In genomic region chr1:161082483-161082882, GRCh38 we compare ENCODE assay signal across 25 cellular contexts. TPM values are rescaled to one million over a fixed set of nuclear protein-coding genes. Genes with fewer than 3 reads are reported as not detected.
DNase-seq lines count a peak whose midpoint lies in the region; ATAC-seq and TF ChIP-seq lines count a peak whose summit lies in the region.
"Had no signal": no experiment of that assay in that cellular context is flagged by ENCODE, and none has a peak within 500 bp of the region (broad histone marks: within the 10 kb centered on the region; RNA-seq: fewer than 3 reads in every experiment).

No MANE protein-coding gene starts in this region.

- 59 to 64% methylated on average over 2 of the region's 2 CpGs for WGBS in body of pancreas, 2 donors

- H3K9me3 ChIP-seq in Caco-2 (no peaks in the 10 kb centered on the region), body of pancreas (no peaks in the 10 kb centered on the region)
- H3K9me3 ChIP-seq: spleen had no signal

- no peak overlapping the region for H3K4me3 Mint-ChIP-seq in Caco-2 (ENCODE audit: unreplicated experiment)
- H3K4me3 Mint-ChIP-seq: activated B cell treated with CpG ODN at 0.5 μM for 24 hours; activated CD4-positive, alpha-beta memory T cell treated with anti-CD3 and anti-CD28 coated beads for 36 hours; nephron progenitor cell; T-helper 2 cell treated with Interferon-gamma antibody and Interleukin-4, amounts not matched to agents 5 μg/mL and 100 μg/mL, for 36 hours had no signal

- H3K27me3 Mint-ChIP-seq in Caco-2 (ENCODE audit: insufficient read depth, unreplicated experiment), result no peaks in the 10 kb centered on the region
- H3K27me3 Mint-ChIP-seq: activated CD4-positive, alpha-beta memory T cell treated with anti-CD3 and anti-CD28 coated beads for 36 hours had no signal

- H3K4me3 ChIP-seq in Caco-2 (ENCODE audit: low read depth, low read length) (no peak overlapping the region), body of pancreas (no peak overlapping the region), skin epidermis (no peak overlapping the region)
- H3K4me3 ChIP-seq: spleen had no signal

- H3K27ac ChIP-seq in body of pancreas, result peak overlapping the region; percentile 70 to 84 (median 82)
- H3K27ac ChIP-seq in skin epidermis, result peak overlapping the region in 20 of 21 experiments; percentile 51 to 91 (median 77)

- no peak for ATAC-seq in body of pancreas
- ATAC-seq in GM21381 (IDR thresholded peaks at IDR 0.05; ENCODE audit: unreplicated experiment), result no peak

- no peak for TF ChIP-seq POLR2A in body of pancreas (IDR thresholded peaks at IDR 0.05)

- H3K27me3 ChIP-seq in Caco-2 (replicated peaks; ENCODE audit: control insufficient read depth, insufficient read depth, low read length) (no peaks in the 10 kb centered on the region), body of pancreas (no peaks in the 10 kb centered on the region)

- no peaks in the 10 kb centered on the region for H3K36me3 ChIP-seq in Caco-2 (ENCODE audit: control insufficient read depth, insufficient read depth, low read length)
- H3K36me3 ChIP-seq in body of pancreas (replicated peaks in 1 of 2; ENCODE audit: insufficient read depth in 1 of 2, low read depth in 2 of 2), result no peaks in the 10 kb centered on the region
- H3K36me3 ChIP-seq: spleen had no signal

- intact Hi-C loops in Caco-2 (cut with micrococcal nuclease; ENCODE audit: unreplicated experiment), result no loop called here
- intact Hi-C loops in body of pancreas (cut with DNase I), result no loop called here

- BruUV-seq in Caco-2 (replicated peaks; lab: Mats Ljungman, UMichigan), result no TSS peak

- H3K36me3 Mint-ChIP-seq in Caco-2 (ENCODE audit: insufficient read depth, unreplicated experiment), result peaks cover 7% of the 10 kb centered on the region
- H3K36me3 Mint-ChIP-seq: activated CD4-positive, alpha-beta memory T cell treated with anti-CD3 and anti-CD28 coated beads for 36 hours had no signal

- peak overlapping the region; percentile 67 for H3K27ac Mint-ChIP-seq in Caco-2 (ENCODE audit: unreplicated experiment)
- H3K27ac Mint-ChIP-seq: activated B cell treated with CpG ODN at 0.5 μM for 24 hours; activated CD4-positive, alpha-beta memory T cell treated with anti-CD3 and anti-CD28 coated beads for 36 hours; nephron progenitor cell; T-helper 2 cell treated with Interferon-gamma antibody and Interleukin-4, amounts not matched to agents 5 μg/mL and 100 μg/mL, for 36 hours had no signal

- POLR2A ChIA-PET in Caco-2 (lab: Charles Lee), result no interaction called here

- TF ChIP-seq CTCF in Caco-2 (IDR thresholded peaks at IDR 0.05; ENCODE audit: insufficient read depth in 1 of 2, low read depth in 1 of 2, low read length in 1 of 2, severe bottlenecking in 1 of 2, unreplicated experiment in 1 of 2) (no peak), body of pancreas (IDR thresholded peaks at IDR 0.05) (no peak)

- DNase-seq in Caco-2 (no peak), body of pancreas (no peak), islet precursor cell (peak; percentile 72), HK-2 (ENCODE audit: unreplicated experiment) (no peak), activated gamma-delta T cell treated with Interleukin-2 at 50 U/mL for 16 hours (no peak), occipital lobe (lab: John Stamatoyannopoulos, UW) (no peak)
- DNase-seq: ACHN; activated B cell treated with CpG ODN at 0.5 μM for 24 hours; activated CD4-positive, alpha-beta memory T cell treated with anti-CD3 and anti-CD28 coated beads for 36 hours; activated T-cell treated with anti-CD3 and anti-CD28 coated beads for 4 hours; C1 segment of cervical spinal cord; KG1; left colon; midbrain; MV-4-11; NCI-H1694; NCI-H82; nephron progenitor cell; spleen; stimulated activated CD4-positive, alpha-beta T cell treated with anti-CD3 and anti-CD28 coated beads, Interleukin-4, amount 100 ng/mL, for 4 hours had no signal

- H3K4me1 Mint-ChIP-seq in Caco-2 (ENCODE audit: low read depth, unreplicated experiment), result peaks cover 37% of the 10 kb centered on the region
- H3K4me1 Mint-ChIP-seq: activated B cell treated with CpG ODN at 0.5 μM for 24 hours had no signal

- H3K9me3 Mint-ChIP-seq in Caco-2 (ENCODE audit: unreplicated experiment), result no peaks in the 10 kb centered on the region
- H3K9me3 Mint-ChIP-seq: activated B cell treated with CpG ODN at 0.5 μM for 24 hours; activated CD4-positive, alpha-beta memory T cell treated with anti-CD3 and anti-CD28 coated beads for 36 hours; nephron progenitor cell; T-helper 2 cell treated with Interferon-gamma antibody and Interleukin-4, amounts not matched to agents 5 μg/mL and 100 μg/mL, for 36 hours had no signal

- H3K4me1 ChIP-seq in Caco-2 (peaks cover 43% of the 10 kb centered on the region), body of pancreas (peaks cover 48% of the 10 kb centered on the region)

- CTCF ChIA-PET in Caco-2 (lab: Charles Lee), result no interaction called here

RNA-seq across cellular contexts. Expression of gene NECTIN4, which starts 6.9 kb away (rescaled TPM):
- total RNA-seq in Caco-2 (2022), result 0.20 and 0.74 TPM in 2 replicates
- 1 to 10 TPM; 3.0 to 4.2 TPM for total RNA-seq in body of pancreas
- not detected for total RNA-seq in occipital lobe
- total RNA-seq: activated B cell treated with CpG ODN at 0.5 μM for 24 hours, spleen had no signal

RNA-seq across cellular contexts. Expression of gene ARHGAP30, which starts 12.8 kb away (rescaled TPM):
- total RNA-seq in Caco-2 (2022) (not detected in 2 replicates), body of pancreas (1 to 10 TPM; 3.1 to 4.9 TPM), occipital lobe (1.7 TPM)
- total RNA-seq: glomerular endothelial cell, SK-MEL-5 had no signal

RNA-seq across cellular contexts. Expression of gene KLHDC9, which starts 15.7 kb away (rescaled TPM):
- total RNA-seq in Caco-2 (2022) (2.0 and 2.2 TPM in 2 replicates), body of pancreas (10 to 100 TPM; 13.5 to 22.7 TPM), occipital lobe (0.78 TPM)
- total RNA-seq: SK-MEL-5 had no signal

RNA-seq across cellular contexts. Expression of gene PFDN2, which starts 35.4 kb away (rescaled TPM):
- 80.0 and 88.0 TPM in 2 replicates for total RNA-seq in Caco-2 (2022)
- 10 to 100 TPM; 29.6 to 54.7 TPM for total RNA-seq in body of pancreas
- total RNA-seq in occipital lobe, result 33.8 TPM

RNA-seq across cellular contexts. Expression of gene NIT1, which starts 35.4 kb away (rescaled TPM):
- total RNA-seq in Caco-2 (2022) (41.8 and 42.1 TPM in 2 replicates), body of pancreas (10 to 100 TPM; 22.8 to 38.6 TPM), occipital lobe (18.7 TPM)
